ENCODE assay signal across 1 cellular context in the genomic region with DNA sequence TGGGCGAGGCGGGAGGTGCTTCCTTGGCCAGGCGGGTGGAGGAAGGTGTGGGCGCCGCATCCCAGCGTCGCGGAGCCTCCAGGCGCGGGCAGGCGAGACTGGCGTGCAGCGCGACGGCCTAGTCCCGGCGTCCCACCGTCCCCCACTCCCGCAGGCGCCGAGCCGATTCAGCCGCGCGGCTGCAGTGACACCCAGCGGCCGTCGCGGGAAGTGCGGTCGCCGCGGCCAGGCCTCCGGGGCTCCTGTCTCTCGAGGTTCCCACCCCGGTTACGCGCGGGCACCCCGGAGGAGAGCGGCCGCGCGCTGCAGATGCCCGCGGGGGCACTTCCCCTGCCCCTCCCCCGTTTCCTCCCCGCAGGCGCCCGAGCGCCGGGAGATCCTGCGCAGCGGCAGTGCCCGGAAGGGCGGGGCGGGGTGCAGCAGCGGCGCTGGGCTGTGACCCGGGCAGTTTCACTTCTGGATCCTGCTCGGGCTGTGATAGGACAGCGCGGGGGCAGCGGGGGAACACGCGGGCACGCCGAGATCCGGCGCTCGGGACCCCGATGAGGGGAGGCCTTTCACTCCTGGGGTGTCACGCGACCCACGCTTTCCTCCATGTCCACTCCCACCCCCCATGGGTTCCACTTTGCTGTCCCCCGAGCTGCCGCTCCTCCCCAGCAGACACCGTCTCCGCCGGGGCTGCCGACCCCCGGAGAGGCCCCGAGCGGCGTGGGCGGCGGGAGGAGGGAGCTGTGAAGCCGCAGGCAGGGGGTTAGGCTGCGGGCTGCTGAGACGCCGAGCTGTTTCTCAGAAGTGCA.
A peak's percentile ranks its signal among the peaks of the same experiment; 100 is the strongest.
TF ChIP-seq lines count a peak whose summit lies in the region.

No MANE protein-coding gene starts in this region.

TF ChIP-seq in HepG2, 621 proteins besides CTCF, POLR2A, EP300 and RAD21 (continued from another document and continues in another):
- TF ChIP-seq, protein P1, sequence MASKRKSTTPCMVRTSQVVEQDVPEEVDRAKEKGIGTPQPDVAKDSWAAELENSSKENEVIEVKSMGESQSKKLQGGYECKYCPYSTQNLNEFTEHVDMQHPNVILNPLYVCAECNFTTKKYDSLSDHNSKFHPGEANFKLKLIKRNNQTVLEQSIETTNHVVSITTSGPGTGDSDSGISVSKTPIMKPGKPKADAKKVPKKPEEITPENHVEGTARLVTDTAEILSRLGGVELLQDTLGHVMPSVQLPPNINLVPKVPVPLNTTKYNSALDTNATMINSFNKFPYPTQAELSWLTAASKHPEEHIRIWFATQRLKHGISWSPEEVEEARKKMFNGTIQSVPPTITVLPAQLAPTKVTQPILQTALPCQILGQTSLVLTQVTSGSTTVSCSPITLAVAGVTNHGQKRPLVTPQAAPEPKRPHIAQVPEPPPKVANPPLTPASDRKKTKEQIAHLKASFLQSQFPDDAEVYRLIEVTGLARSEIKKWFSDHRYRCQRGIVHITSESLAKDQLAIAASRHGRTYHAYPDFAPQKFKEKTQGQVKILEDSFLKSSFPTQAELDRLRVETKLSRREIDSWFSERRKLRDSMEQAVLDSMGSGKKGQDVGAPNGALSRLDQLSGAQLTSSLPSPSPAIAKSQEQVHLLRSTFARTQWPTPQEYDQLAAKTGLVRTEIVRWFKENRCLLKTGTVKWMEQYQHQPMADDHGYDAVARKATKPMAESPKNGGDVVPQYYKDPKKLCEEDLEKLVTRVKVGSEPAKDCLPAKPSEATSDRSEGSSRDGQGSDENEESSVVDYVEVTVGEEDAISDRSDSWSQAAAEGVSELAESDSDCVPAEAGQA (IDR thresholded peaks at IDR 0.05; ENCODE audit: low read depth) = no peak; the same call in 1 of the 2 replicates
- TF ChIP-seq, protein P1 (CRISPR knock-in tag; IDR thresholded peaks at IDR 0.05; ENCODE audit: borderline replicate concordance) = 0 out of 2 replicates have a peak, but pooled peaks have one; percentile 47
- peak; percentile 27; the same call in 1 of the 2 replicates for TF ChIP-seq MIER3 (CRISPR knock-in tag; IDR thresholded peaks at IDR 0.05; ENCODE audit: borderline replicate concordance)
- no peak for TF ChIP-seq SNAI1 (CRISPR knock-in tag; IDR thresholded peaks at IDR 0.05; ENCODE audit: borderline replicate concordance)
- TF ChIP-seq SMAD3 (CRISPR knock-in tag; IDR thresholded peaks at IDR 0.05) = peak; percentile 88
- TF ChIP-seq, protein P2, sequence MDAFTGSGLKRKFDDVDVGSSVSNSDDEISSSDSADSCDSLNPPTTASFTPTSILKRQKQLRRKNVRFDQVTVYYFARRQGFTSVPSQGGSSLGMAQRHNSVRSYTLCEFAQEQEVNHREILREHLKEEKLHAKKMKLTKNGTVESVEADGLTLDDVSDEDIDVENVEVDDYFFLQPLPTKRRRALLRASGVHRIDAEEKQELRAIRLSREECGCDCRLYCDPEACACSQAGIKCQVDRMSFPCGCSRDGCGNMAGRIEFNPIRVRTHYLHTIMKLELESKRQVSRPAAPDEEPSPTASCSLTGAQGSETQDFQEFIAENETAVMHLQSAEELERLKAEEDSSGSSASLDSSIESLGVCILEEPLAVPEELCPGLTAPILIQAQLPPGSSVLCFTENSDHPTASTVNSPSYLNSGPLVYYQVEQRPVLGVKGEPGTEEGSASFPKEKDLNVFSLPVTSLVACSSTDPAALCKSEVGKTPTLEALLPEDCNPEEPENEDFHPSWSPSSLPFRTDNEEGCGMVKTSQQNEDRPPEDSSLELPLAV (CRISPR knock-in tag; conservative IDR thresholded peaks at IDR 0.05; ENCODE audit: low read depth) = no peak
- TF ChIP-seq DNMT3B (CRISPR knock-in tag; conservative IDR thresholded peaks at IDR 0.05) = no peak
- TF ChIP-seq, protein P3, sequence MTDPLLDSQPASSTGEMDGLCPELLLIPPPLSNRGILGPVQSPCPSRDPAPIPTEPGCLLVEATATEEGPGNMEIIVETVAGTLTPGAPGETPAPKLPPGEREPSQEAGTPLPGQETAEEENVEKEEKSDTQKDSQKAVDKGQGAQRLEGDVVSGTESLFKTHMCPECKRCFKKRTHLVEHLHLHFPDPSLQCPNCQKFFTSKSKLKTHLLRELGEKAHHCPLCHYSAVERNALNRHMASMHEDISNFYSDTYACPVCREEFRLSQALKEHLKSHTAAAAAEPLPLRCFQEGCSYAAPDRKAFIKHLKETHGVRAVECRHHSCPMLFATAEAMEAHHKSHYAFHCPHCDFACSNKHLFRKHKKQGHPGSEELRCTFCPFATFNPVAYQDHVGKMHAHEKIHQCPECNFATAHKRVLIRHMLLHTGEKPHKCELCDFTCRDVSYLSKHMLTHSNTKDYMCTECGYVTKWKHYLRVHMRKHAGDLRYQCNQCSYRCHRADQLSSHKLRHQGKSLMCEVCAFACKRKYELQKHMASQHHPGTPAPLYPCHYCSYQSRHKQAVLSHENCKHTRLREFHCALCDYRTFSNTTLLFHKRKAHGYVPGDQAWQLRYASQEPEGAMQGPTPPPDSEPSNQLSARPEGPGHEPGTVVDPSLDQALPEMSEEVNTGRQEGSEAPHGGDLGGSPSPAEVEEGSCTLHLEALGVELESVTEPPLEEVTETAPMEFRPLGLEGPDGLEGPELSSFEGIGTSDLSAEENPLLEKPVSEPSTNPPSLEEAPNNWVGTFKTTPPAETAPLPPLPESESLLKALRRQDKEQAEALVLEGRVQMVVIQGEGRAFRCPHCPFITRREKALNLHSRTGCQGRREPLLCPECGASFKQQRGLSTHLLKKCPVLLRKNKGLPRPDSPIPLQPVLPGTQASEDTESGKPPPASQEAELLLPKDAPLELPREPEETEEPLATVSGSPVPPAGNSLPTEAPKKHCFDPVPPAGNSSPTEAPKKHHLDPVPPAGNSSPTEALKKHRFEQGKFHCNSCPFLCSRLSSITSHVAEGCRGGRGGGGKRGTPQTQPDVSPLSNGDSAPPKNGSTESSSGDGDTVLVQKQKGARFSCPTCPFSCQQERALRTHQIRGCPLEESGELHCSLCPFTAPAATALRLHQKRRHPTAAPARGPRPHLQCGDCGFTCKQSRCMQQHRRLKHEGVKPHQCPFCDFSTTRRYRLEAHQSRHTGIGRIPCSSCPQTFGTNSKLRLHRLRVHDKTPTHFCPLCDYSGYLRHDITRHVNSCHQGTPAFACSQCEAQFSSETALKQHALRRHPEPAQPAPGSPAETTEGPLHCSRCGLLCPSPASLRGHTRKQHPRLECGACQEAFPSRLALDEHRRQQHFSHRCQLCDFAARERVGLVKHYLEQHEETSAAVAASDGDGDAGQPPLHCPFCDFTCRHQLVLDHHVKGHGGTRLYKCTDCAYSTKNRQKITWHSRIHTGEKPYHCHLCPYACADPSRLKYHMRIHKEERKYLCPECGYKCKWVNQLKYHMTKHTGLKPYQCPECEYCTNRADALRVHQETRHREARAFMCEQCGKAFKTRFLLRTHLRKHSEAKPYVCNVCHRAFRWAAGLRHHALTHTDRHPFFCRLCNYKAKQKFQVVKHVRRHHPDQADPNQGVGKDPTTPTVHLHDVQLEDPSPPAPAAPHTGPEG (CRISPR knock-in tag; IDR thresholded peaks at IDR 0.05) = peak; percentile 92
- peak; percentile 96 for TF ChIP-seq CENPT (CRISPR knock-in tag; IDR thresholded peaks at IDR 0.05; ENCODE audit: low read depth)
- TF ChIP-seq ELF4 (CRISPR knock-in tag; IDR thresholded peaks at IDR 0.05; ENCODE audit: borderline replicate concordance) = no peak
- TF ChIP-seq ZBTB38 (CRISPR knock-in tag; IDR thresholded peaks at IDR 0.05) = peak; percentile 85; the same call in 1 of the 2 replicates
- TF ChIP-seq GZF1 (CRISPR knock-in tag; IDR thresholded peaks at IDR 0.05) = no peak
- TF ChIP-seq ZNF282 (IDR thresholded peaks at IDR 0.05; ENCODE audit: partially characterized antibody) = no peak
- no peak for TF ChIP-seq PAF1 (CRISPR knock-in tag; IDR thresholded peaks at IDR 0.05)
- peak; percentile 93 for TF ChIP-seq ZBTB3 (CRISPR knock-in tag; IDR thresholded peaks at IDR 0.05; ENCODE audit: borderline replicate concordance, low read depth)
- TF ChIP-seq XRCC5 (optimal IDR thresholded peaks at IDR 0.05; ENCODE audit: low read length) = peak; percentile 64
- peak; percentile 97 for TF ChIP-seq KLF6 (CRISPR knock-in tag; IDR thresholded peaks at IDR 0.05)
- TF ChIP-seq ZNF317 (CRISPR knock-in tag; IDR thresholded peaks at IDR 0.05) = no peak; the same call in 1 of the 2 replicates
- no peak for TF ChIP-seq HMGA1 (CRISPR knock-in tag; conservative IDR thresholded peaks at IDR 0.05)
- TF ChIP-seq, protein P4, sequence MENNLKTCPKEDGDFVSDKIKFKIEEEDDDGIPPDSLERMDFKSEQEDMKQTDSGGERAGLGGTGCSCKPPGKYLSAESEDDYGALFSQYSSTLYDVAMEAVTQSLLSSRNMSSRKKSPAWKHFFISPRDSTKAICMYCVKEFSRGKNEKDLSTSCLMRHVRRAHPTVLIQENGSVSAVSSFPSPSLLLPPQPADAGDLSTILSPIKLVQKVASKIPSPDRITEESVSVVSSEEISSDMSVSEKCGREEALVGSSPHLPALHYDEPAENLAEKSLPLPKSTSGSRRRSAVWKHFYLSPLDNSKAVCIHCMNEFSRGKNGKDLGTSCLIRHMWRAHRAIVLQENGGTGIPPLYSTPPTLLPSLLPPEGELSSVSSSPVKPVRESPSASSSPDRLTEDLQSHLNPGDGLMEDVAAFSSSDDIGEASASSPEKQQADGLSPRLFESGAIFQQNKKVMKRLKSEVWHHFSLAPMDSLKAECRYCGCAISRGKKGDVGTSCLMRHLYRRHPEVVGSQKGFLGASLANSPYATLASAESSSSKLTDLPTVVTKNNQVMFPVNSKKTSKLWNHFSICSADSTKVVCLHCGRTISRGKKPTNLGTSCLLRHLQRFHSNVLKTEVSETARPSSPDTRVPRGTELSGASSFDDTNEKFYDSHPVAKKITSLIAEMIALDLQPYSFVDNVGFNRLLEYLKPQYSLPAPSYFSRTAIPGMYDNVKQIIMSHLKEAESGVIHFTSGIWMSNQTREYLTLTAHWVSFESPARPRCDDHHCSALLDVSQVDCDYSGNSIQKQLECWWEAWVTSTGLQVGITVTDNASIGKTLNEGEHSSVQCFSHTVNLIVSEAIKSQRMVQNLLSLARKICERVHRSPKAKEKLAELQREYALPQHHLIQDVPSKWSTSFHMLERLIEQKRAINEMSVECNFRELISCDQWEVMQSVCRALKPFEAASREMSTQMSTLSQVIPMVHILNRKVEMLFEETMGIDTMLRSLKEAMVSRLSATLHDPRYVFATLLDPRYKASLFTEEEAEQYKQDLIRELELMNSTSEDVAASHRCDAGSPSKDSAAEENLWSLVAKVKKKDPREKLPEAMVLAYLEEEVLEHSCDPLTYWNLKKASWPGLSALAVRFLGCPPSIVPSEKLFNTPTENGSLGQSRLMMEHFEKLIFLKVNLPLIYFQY (CRISPR knock-in tag; IDR thresholded peaks at IDR 0.05; ENCODE audit: borderline replicate concordance) = peak; percentile 91
- TF ChIP-seq PAX8 (CRISPR knock-in tag; IDR thresholded peaks at IDR 0.05; ENCODE audit: borderline replicate concordance) = peak; percentile 36; the same call in 1 of the 2 replicates
- TF ChIP-seq KMT2B (CRISPR knock-in tag; IDR thresholded peaks at IDR 0.05) = peak; percentile 85
- peak; percentile 38; the same call in 1 of the 2 replicates for TF ChIP-seq ZNF660 (CRISPR knock-in tag; IDR thresholded peaks at IDR 0.05; ENCODE audit: borderline replicate concordance, low read depth)
- TF ChIP-seq, protein P5, sequence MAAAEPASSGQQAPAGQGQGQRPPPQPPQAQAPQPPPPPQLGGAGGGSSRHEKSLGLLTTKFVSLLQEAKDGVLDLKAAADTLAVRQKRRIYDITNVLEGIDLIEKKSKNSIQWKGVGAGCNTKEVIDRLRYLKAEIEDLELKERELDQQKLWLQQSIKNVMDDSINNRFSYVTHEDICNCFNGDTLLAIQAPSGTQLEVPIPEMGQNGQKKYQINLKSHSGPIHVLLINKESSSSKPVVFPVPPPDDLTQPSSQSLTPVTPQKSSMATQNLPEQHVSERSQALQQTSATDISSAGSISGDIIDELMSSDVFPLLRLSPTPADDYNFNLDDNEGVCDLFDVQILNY (CRISPR knock-in tag; conservative IDR thresholded peaks at IDR 0.05) = peak; percentile 56; the same call in 1 of the 2 replicates
- TF ChIP-seq, protein P6, sequence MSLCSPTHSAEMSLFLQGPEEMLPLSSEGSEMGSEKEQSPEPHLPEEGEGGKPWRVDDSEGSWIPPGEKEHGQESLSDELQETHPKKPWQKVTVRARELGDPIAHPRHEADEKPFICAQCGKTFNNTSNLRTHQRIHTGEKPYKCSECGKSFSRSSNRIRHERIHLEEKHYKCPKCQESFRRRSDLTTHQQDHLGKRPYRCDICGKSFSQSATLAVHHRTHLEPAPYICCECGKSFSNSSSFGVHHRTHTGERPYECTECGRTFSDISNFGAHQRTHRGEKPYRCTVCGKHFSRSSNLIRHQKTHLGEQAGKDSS (CRISPR knock-in tag; IDR thresholded peaks at IDR 0.05; ENCODE audit: borderline replicate concordance, low read depth) = no peak; the same call in none of the 2 replicates
- TF ChIP-seq ZZZ3 (CRISPR knock-in tag; IDR thresholded peaks at IDR 0.05; ENCODE audit: borderline replicate concordance) = peak; percentile 66; the same call in 1 of the 2 replicates
- peak; percentile 75 for TF ChIP-seq ZC3H13 (CRISPR knock-in tag; IDR thresholded peaks at IDR 0.05)
- TF ChIP-seq, protein P7, sequence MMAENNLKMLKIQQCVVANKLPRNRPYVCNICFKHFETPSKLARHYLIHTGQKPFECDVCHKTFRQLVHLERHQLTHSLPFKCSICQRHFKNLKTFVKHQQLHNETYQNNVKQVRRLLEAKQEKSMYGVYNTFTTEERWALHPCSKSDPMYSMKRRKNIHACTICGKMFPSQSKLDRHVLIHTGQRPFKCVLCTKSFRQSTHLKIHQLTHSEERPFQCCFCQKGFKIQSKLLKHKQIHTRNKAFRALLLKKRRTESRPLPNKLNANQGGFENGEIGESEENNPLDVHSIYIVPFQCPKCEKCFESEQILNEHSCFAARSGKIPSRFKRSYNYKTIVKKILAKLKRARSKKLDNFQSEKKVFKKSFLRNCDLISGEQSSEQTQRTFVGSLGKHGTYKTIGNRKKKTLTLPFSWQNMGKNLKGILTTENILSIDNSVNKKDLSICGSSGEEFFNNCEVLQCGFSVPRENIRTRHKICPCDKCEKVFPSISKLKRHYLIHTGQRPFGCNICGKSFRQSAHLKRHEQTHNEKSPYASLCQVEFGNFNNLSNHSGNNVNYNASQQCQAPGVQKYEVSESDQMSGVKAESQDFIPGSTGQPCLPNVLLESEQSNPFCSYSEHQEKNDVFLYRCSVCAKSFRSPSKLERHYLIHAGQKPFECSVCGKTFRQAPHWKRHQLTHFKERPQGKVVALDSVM (CRISPR knock-in tag; IDR thresholded peaks at IDR 0.05) = peak; percentile 51
